ENCODE assay signal across 9 cellular contexts in the genomic region with DNA sequence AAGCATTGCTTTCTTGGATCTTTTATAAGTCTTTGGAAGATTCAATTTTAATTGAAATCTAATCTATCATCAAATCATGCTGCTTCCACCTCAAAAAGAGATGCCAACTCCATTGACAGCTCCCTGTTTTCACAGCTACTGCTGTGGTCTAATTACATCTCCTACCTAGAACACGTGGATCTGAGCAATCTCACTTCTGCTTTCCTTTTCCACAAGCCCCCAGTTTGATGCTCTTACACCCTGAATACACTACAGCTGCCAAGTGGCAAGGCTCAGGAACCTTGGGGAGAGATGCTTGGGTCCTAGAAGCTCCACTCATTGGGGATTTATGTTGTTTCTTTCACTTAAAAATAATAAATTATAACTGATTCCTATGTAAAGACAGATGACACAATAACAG.
DNase-seq lines count a peak whose midpoint lies in the region; ATAC-seq, FAIRE-seq and TF ChIP-seq lines count a peak whose summit lies in the region.
"Had no signal": no experiment of that assay in that cellular context is flagged by ENCODE, and none has a peak within 500 bp of the region (broad histone marks: within the 10 kb centered on the region; RNA-seq: fewer than 3 reads in every experiment).

No MANE protein-coding gene starts in this region.

- H3K4me3 Mint-ChIP-seq in stimulated activated effector memory CD8-positive, alpha-beta T cell treated with anti-CD3 and anti-CD28 coated beads, Interleukin-12 subunit alpha, Interleukin-12 subunit beta, amount 100 ng/mL, for 72 hours, result no peak overlapping the region

- H3K36me3 Mint-ChIP-seq in stimulated activated effector memory CD8-positive, alpha-beta T cell treated with anti-CD3 and anti-CD28 coated beads, Interleukin-12 subunit alpha, Interleukin-12 subunit beta, amount 100 ng/mL, for 72 hours, result no peaks in the 10 kb centered on the region

- ATAC-seq in GM18868 (IDR thresholded peaks at IDR 0.05; ENCODE audit: unreplicated experiment) (peak; percentile 98), GM21529 (IDR thresholded peaks at IDR 0.05; ENCODE audit: unreplicated experiment) (peak; percentile 88), HG03135 (IDR thresholded peaks at IDR 0.05; ENCODE audit: unreplicated experiment) (peak; percentile 79)
- ATAC-seq in stimulated activated effector memory CD8-positive, alpha-beta T cell treated with anti-CD3 and anti-CD28 coated beads, Interleukin-12 subunit alpha, Interleukin-12 subunit beta, amount 100 ng/mL, for 72 hours, result no peak

- H3K9me3 Mint-ChIP-seq in stimulated activated effector memory CD8-positive, alpha-beta T cell treated with anti-CD3 and anti-CD28 coated beads, Interleukin-12 subunit alpha, Interleukin-12 subunit beta, amount 100 ng/mL, for 72 hours, result no peaks in the 10 kb centered on the region

- no peak for FAIRE-seq in HTR-8/SVneo (lab: Jason Lieb, UNC)

- no peak for TF ChIP-seq POLR2A in erythroblast (IDR thresholded peaks at IDR 0.05; ENCODE audit: low read length)

- peaks cover 15% of the 10 kb centered on the region for H3K4me1 Mint-ChIP-seq in stimulated activated effector memory CD8-positive, alpha-beta T cell treated with anti-CD3 and anti-CD28 coated beads, Interleukin-12 subunit alpha, Interleukin-12 subunit beta, amount 100 ng/mL, for 72 hours

- DNase-seq in erythroblast (lab: John Stamatoyannopoulos, UW) (peak; percentile 39 to 60), HK-2 (ENCODE audit: unreplicated experiment) (no peak), HTR-8/SVneo (ENCODE audit: insufficient read length, low spot score) (no peak), anterior cingulate cortex (lab: John Stamatoyannopoulos, UW) (no peak)
- DNase-seq in stimulated activated effector memory CD8-positive, alpha-beta T cell treated with anti-CD3 and anti-CD28 coated beads, Interleukin-12 subunit alpha, Interleukin-12 subunit beta, amount 100 ng/mL, for 72 hours (ENCODE audit: low spot score in 2 of 2), result no peak
- DNase-seq: NCI-H446 had no signal

- H3K27ac Mint-ChIP-seq in stimulated activated effector memory CD8-positive, alpha-beta T cell treated with anti-CD3 and anti-CD28 coated beads, Interleukin-12 subunit alpha, Interleukin-12 subunit beta, amount 100 ng/mL, for 72 hours, result no peak overlapping the region

Comparison
In these comparisons a context has a peak if more than half of its experiments do, and no peak if none do; other contexts are left out.
1. DNase-seq: peak in erythroblast (2 of 2); none in HK-2 (single experiment), stimulated activated effector memory CD8-positive, alpha-beta T cell treated with anti-CD3 and anti-CD28 coated beads, Interleukin-12 subunit alpha, Interleukin-12 subunit beta, amount 100 ng/mL, for 72 hours (0 of 2), HTR-8/SVneo (single experiment) and anterior cingulate cortex (0 of 58).